1 cellular context compared by ENCODE assay signal in genomic region chr3:142863010-142863787, GRCh38.
TF ChIP-seq lines count a peak whose summit lies in the region.

No MANE protein-coding gene starts in this region.

TF ChIP-seq in K562, 482 proteins besides CTCF, POLR2A, EP300 and RAD21 (continued from another document):
- TF ChIP-seq ZBTB40 (IDR thresholded peaks at IDR 0.05) = no peak
- TF ChIP-seq ZBTB40 (CRISPR knock-in tag; IDR thresholded peaks at IDR 0.05) = no peak
- TF ChIP-seq MAFG (tag; conservative IDR thresholded peaks at IDR 0.05) = no peak
